Comparison of ENCODE assay signal across 13 cellular contexts in genomic region chr4:76772498-76773106, GRCh38.
A peak's percentile ranks its signal among the peaks of the same experiment; 100 is the strongest.
DNase-seq lines count a peak whose midpoint lies in the region; ATAC-seq, FAIRE-seq and TF ChIP-seq lines count a peak whose summit lies in the region.
"Had no signal": no experiment of that assay in that cellular context is flagged by ENCODE, and none has a peak within 500 bp of the region (broad histone marks: within the 10 kb centered on the region; RNA-seq: fewer than 3 reads in every experiment).

No MANE protein-coding gene starts in this region.

- peaks cover 4% of the 10 kb centered on the region for H3K4me1 Mint-ChIP-seq in activated CD4-positive, alpha-beta memory T cell treated with anti-CD3 and anti-CD28 coated beads, Interleukin-2, amount 10 ng/mL, durations not matched to agents 7 days and 5 days

- no peaks in the 10 kb centered on the region for H3K36me3 Mint-ChIP-seq in activated CD4-positive, alpha-beta memory T cell treated with anti-CD3 and anti-CD28 coated beads, Interleukin-2, amount 10 ng/mL, durations not matched to agents 7 days and 5 days (ENCODE audit: low read depth)

- intact Hi-C loops in endothelial cell of umbilical vein (cut with micrococcal nuclease), result loop anchor here (5.0 kb wide), 1 partner anchor 110 kb away; no protein-coding TSS in a partner anchor

- H2AFZ ChIP-seq in ACC112 (ENCODE audit: low read length, unreplicated experiment), result peak overlapping the region; percentile 31
- peak overlapping the region; percentile 21; the same call in 1 of the 2 replicates for H2AFZ ChIP-seq in KMS-11 (ENCODE audit: low read depth)
- peak overlapping the region; percentile 58 for H2AFZ ChIP-seq in endothelial cell of umbilical vein (ENCODE audit: low read depth, low read length)

- H3K4me3 ChIP-seq in ACC112 (ENCODE audit: low read depth, low read length), result no peak overlapping the region
- no peak overlapping the region for H3K4me3 ChIP-seq in KMS-11 (IDR thresholded peaks at IDR 0.05; ENCODE audit: insufficient read depth, low read depth, low read length)
- no peak overlapping the region for H3K4me3 ChIP-seq in endothelial cell of umbilical vein (replicated peaks in 1 of 3; ENCODE audit: insufficient read depth in 1 of 3, low read depth in 1 of 3, low read length in 3 of 3)
- H3K4me3 ChIP-seq: ascending aorta had no signal

- no peak for TF ChIP-seq POLR2A in endothelial cell of umbilical vein (IDR thresholded peaks at IDR 0.05; ENCODE audit: low read depth, low read length)

- no peaks in the 10 kb centered on the region for H4K20me1 ChIP-seq in KMS-11 (ENCODE audit: insufficient read depth)
- no peaks in the 10 kb centered on the region for H4K20me1 ChIP-seq in endothelial cell of umbilical vein (replicated peaks; ENCODE audit: control insufficient read depth, extremely low read depth, insufficient read depth, low read length)

- dilution Hi-C loops in endothelial cell of umbilical vein (cut with MboI; ENCODE audit: extremely low pct_ligation_motif_present, low sequenced_read_pairs), result no loop called here

- peak overlapping the region; percentile 23; the same call in 1 of the 2 replicates for H3K9ac ChIP-seq in KMS-11
- no peak overlapping the region for H3K9ac ChIP-seq in endothelial cell of umbilical vein (replicated peaks; ENCODE audit: extremely low read depth, insufficient read depth, low read length)

- no peaks in the 10 kb centered on the region for H3K9me3 Mint-ChIP-seq in activated CD4-positive, alpha-beta memory T cell treated with anti-CD3 and anti-CD28 coated beads, Interleukin-2, amount 10 ng/mL, durations not matched to agents 7 days and 5 days
- H3K9me3 Mint-ChIP-seq: stimulated activated naive CD8-positive, alpha-beta T cell treated with anti-CD3 and anti-CD28 coated beads, Interleukin-15, Interleukin-2, amounts not matched to agents 100 ng/mL and 50 ng/mL, for 24 hours had no signal

- POLR2A ChIA-PET in endothelial cell of umbilical vein (lab: Charles Lee), result no interaction called here
- POLR2A ChIA-PET in activated CD4-positive, alpha-beta memory T cell treated with anti-CD3 and anti-CD28 coated beads, Interleukin-2, amount 10 ng/mL, durations not matched to agents 7 days and 5 days (lab: Charles Lee), result no interaction called here

- H3K4me3 Mint-ChIP-seq in activated CD4-positive, alpha-beta memory T cell treated with anti-CD3 and anti-CD28 coated beads, Interleukin-2, amount 10 ng/mL, durations not matched to agents 7 days and 5 days, result no peak overlapping the region
- H3K4me3 Mint-ChIP-seq: stimulated activated naive CD8-positive, alpha-beta T cell treated with anti-CD3 and anti-CD28 coated beads, Interleukin-15, Interleukin-2, amounts not matched to agents 100 ng/mL and 50 ng/mL, for 24 hours had no signal

- peak; percentile 59 for FAIRE-seq in endothelial cell of umbilical vein (lab: Jason Lieb, UNC)
- no peak for FAIRE-seq in HTR-8/SVneo (lab: Jason Lieb, UNC)

- CTCF ChIA-PET in endothelial cell of umbilical vein (lab: Charles Lee), result interaction anchor here (1.0 kb wide), 1 partner anchor 12 kb away, joined by 3 read pairs; no protein-coding TSS in a partner anchor
- CTCF ChIA-PET in activated CD4-positive, alpha-beta memory T cell treated with anti-CD3 and anti-CD28 coated beads, Interleukin-2, amount 10 ng/mL, durations not matched to agents 7 days and 5 days (lab: Charles Lee), result interaction anchor here (1.0 to 1.2 kb wide), 2 partner anchors 13 to 272 kb away, joined by 3 read pairs; no protein-coding TSS in a partner anchor

- H3K4me1 ChIP-seq in ACC112 (ENCODE audit: control insufficient read depth, insufficient read depth, low read length, unreplicated experiment) (peaks cover 8% of the 10 kb centered on the region), KMS-11 (ENCODE audit: low read depth, poor library complexity, severe bottlenecking) (peaks cover 23% of the 10 kb centered on the region), endothelial cell of umbilical vein (ENCODE audit: control insufficient read depth, extremely low read depth, insufficient read depth, low read length) (peaks cover 10% of the 10 kb centered on the region)
- H3K4me1 ChIP-seq: ascending aorta, BE2C had no signal

- ATAC-seq in GM21390 (IDR thresholded peaks at IDR 0.05; ENCODE audit: unreplicated experiment), result peak; percentile 75

- H3K27me3 ChIP-seq in ACC112 (ENCODE audit: insufficient read depth, low read length), result no peaks in the 10 kb centered on the region
- no peaks in the 10 kb centered on the region for H3K27me3 ChIP-seq in KMS-11 (ENCODE audit: insufficient read depth, low read depth)
- no peaks in the 10 kb centered on the region for H3K27me3 ChIP-seq in endothelial cell of umbilical vein (ENCODE audit: control insufficient read depth in 2 of 2, insufficient read depth in 2 of 2, low read length in 2 of 2)
- H3K27me3 ChIP-seq: ascending aorta, BE2C had no signal

- no peaks in the 10 kb centered on the region for H3K9me1 ChIP-seq in endothelial cell of umbilical vein (replicated peaks; ENCODE audit: control insufficient read depth, extremely low read depth, insufficient read depth, low read length)

- H3K27me3 Mint-ChIP-seq in activated CD4-positive, alpha-beta memory T cell treated with anti-CD3 and anti-CD28 coated beads, Interleukin-2, amount 10 ng/mL, durations not matched to agents 7 days and 5 days, result peaks cover 13% of the 10 kb centered on the region
- H3K27me3 Mint-ChIP-seq: stimulated activated naive CD8-positive, alpha-beta T cell treated with anti-CD3 and anti-CD28 coated beads, Interleukin-15, Interleukin-2, amounts not matched to agents 100 ng/mL and 50 ng/mL, for 24 hours had no signal

- H3K9me3 ChIP-seq in endothelial cell of umbilical vein (replicated peaks; ENCODE audit: control insufficient read depth, insufficient read depth, low read length), result no peaks in the 10 kb centered on the region
- H3K9me3 ChIP-seq: ascending aorta, BE2C had no signal

- H3K27ac Mint-ChIP-seq in activated CD4-positive, alpha-beta memory T cell treated with anti-CD3 and anti-CD28 coated beads, Interleukin-2, amount 10 ng/mL, durations not matched to agents 7 days and 5 days, result no peak overlapping the region
- H3K27ac Mint-ChIP-seq: stimulated activated naive CD8-positive, alpha-beta T cell treated with anti-CD3 and anti-CD28 coated beads, Interleukin-15, Interleukin-2, amounts not matched to agents 100 ng/mL and 50 ng/mL, for 24 hours had no signal

- peak overlapping the region; percentile 29 for H3K27ac ChIP-seq in ACC112 (ENCODE audit: low read depth, low read length)
- peak overlapping the region; percentile 64 for H3K27ac ChIP-seq in KMS-11
- peak overlapping the region; percentile 57 for H3K27ac ChIP-seq in endothelial cell of umbilical vein (ENCODE audit: insufficient read depth, low read depth, low read length)
- H3K27ac ChIP-seq: ascending aorta had no signal

- H3K79me2 ChIP-seq in ACC112 (ENCODE audit: control insufficient read depth, insufficient read depth, low read length, unreplicated experiment), result no peaks in the 10 kb centered on the region
- no peaks in the 10 kb centered on the region for H3K79me2 ChIP-seq in KMS-11 (ENCODE audit: insufficient read depth, low read depth)
- no peaks in the 10 kb centered on the region for H3K79me2 ChIP-seq in endothelial cell of umbilical vein (ENCODE audit: control insufficient read depth, insufficient read depth, low read length)

- no peak for TF ChIP-seq CTCF in KMS-11 (conservative IDR thresholded peaks at IDR 0.05; ENCODE audit: low read depth, low read length)
- TF ChIP-seq CTCF in endothelial cell of umbilical vein (IDR thresholded peaks at IDR 0.05; ENCODE audit: extremely low read depth in 1 of 2, insufficient read depth in 1 of 2, low read depth in 1 of 2, low read length in 2 of 2), result no peak

- DNase-seq in endothelial cell of umbilical vein (ENCODE audit: low read depth, low spot score) (peak; percentile 41), activated gamma-delta T cell (lab: John Stamatoyannopoulos, UW) (no peak), MV-4-11 (lab: John Stamatoyannopoulos, UW) (no peak), HTR-8/SVneo (ENCODE audit: insufficient read length, low spot score) (no peak)
- DNase-seq in activated CD4-positive, alpha-beta memory T cell treated with anti-CD3 and anti-CD28 coated beads, Interleukin-2, amount 10 ng/mL, durations not matched to agents 7 days and 5 days, result no peak
- DNase-seq: BE2C, glutamatergic neuron, midbrain had no signal

- no peaks in the 10 kb centered on the region for H3K36me3 ChIP-seq in ACC112 (ENCODE audit: insufficient read depth, low read length)
- no peaks in the 10 kb centered on the region; the same call in 1 of the 2 replicates for H3K36me3 ChIP-seq in KMS-11 (ENCODE audit: insufficient read depth)
- peaks cover 0 to 6% of the 10 kb centered on the region in 2 experiments for H3K36me3 ChIP-seq in endothelial cell of umbilical vein (ENCODE audit: control insufficient read depth in 2 of 2, extremely low read depth in 1 of 2, insufficient read depth in 2 of 2, low read length in 2 of 2)

- peak overlapping the region; percentile 37; the same call in 1 of the 2 replicates for H3K4me2 ChIP-seq in KMS-11
- H3K4me2 ChIP-seq in endothelial cell of umbilical vein (ENCODE audit: insufficient read depth, low read length), result peak overlapping the region; percentile 30

- BruUV-seq in endothelial cell of umbilical vein (replicated peaks; lab: Mats Ljungman, UMichigan), result no TSS peak

TF ChIP-seq in endothelial cell of umbilical vein, 7 proteins besides CTCF, POLR2A, EP300 and RAD21:
- TF ChIP-seq MYC (IDR thresholded peaks at IDR 0.05; ENCODE audit: low read depth, low read length), result no peak
- peak; percentile 30 for TF ChIP-seq JUN (IDR thresholded peaks at IDR 0.05; ENCODE audit: borderline replicate concordance, insufficient read depth, insufficient read length, low read depth)
- TF ChIP-seq FOS (IDR thresholded peaks at IDR 0.05; ENCODE audit: borderline replicate concordance, insufficient read depth, low read length), result peak; percentile 33
